16 cellular contexts compared by ENCODE assay signal in the genomic region with DNA sequence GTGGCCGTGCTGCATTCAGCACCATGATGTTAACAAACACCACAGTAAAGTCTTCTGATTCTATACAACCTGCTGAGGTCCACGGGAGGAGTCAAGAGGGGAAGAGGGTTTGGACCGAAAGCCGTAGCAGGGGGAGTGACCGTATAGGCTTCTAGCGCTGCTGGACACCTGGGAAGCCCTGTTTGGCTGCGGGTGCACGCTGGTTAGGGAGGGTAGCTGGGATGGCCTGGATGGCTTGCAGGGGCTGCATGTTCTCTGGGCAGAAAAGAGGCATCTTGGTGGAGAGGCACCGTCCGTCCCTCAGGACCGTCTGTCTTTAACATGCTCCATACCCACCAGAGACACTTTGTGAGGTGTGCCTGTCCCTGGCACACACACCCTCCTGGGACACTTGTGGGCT.
DNase-seq lines count a peak whose midpoint lies in the region; ATAC-seq and TF ChIP-seq lines count a peak whose summit lies in the region.
"Had no signal": no experiment of that assay in that cellular context is flagged by ENCODE, and none has a peak within 500 bp of the region (broad histone marks: within the 10 kb centered on the region; RNA-seq: fewer than 3 reads in every experiment).

No MANE protein-coding gene starts in this region.

- no peak for ATAC-seq in sciatic nerve
- ATAC-seq: HCT116 had no signal

- no peak overlapping the region for H3K27ac Mint-ChIP-seq in chondrocyte (ENCODE audit: unreplicated experiment)
- H3K27ac Mint-ChIP-seq: CD4-positive, alpha-beta memory T cell; H9 had no signal

- H3K4me1 ChIP-seq in uterus = no peaks in the 10 kb centered on the region

- DNase-seq in chondrocyte (ENCODE audit: low spot score) = peak; percentile 70
- peak; percentile 30 for DNase-seq in islet precursor cell
- peak; percentile 37 for DNase-seq in sciatic nerve (ENCODE audit: low spot score)
- DNase-seq in cerebellar cortex (ENCODE audit: low spot score) = no peak
- DNase-seq in uterus = no peak
- no peak for DNase-seq in NCI-H524 (lab: John Stamatoyannopoulos, UW)
- DNase-seq: C1 segment of cervical spinal cord; Calu3; CD4-positive, alpha-beta memory T cell; COR-L47; DMS53; DMS79 treated with DMSO at 0.1 percent for 48 hours; GF-D8; GM23248; H9 had no signal

- no peak for TF ChIP-seq POLR2A in uterus (IDR thresholded peaks at IDR 0.05)

- no peaks in the 10 kb centered on the region for H3K36me3 ChIP-seq in uterus

- H3K27me3 ChIP-seq in uterus = no peaks in the 10 kb centered on the region

- H3K4me3 Mint-ChIP-seq in chondrocyte (ENCODE audit: unreplicated experiment) = no peak overlapping the region
- H3K4me3 Mint-ChIP-seq: CD4-positive, alpha-beta memory T cell; H9 had no signal

- no peaks in the 10 kb centered on the region for H3K9me3 ChIP-seq in uterus

- H3K9me3 Mint-ChIP-seq in chondrocyte (ENCODE audit: low read depth) = peaks cover 10% of the 10 kb centered on the region

- intact Hi-C loops in sciatic nerve (cut with DNase I) = no loop called here
- intact Hi-C loops in uterus (cut with DNase I; ENCODE audit: low total_unique reads) = no loop called here

- H3K36me3 Mint-ChIP-seq in chondrocyte (ENCODE audit: low read depth) = no peaks in the 10 kb centered on the region
- H3K36me3 Mint-ChIP-seq: CD4-positive, alpha-beta memory T cell had no signal

- H3K4me1 Mint-ChIP-seq in chondrocyte (ENCODE audit: low read depth) = no peaks in the 10 kb centered on the region
- H3K4me1 Mint-ChIP-seq: CD4-positive, alpha-beta memory T cell had no signal

- no peak overlapping the region for H3K27ac ChIP-seq in uterus
- H3K27ac ChIP-seq: GM23248 had no signal

- H3K4me3 ChIP-seq in uterus = no peak overlapping the region
- H3K4me3 ChIP-seq: GM23248 had no signal

- TF ChIP-seq CTCF in chondrocyte (IDR thresholded peaks at IDR 0.05) = no peak
- TF ChIP-seq CTCF in uterus (IDR thresholded peaks at IDR 0.05) = no peak

- peaks cover 2% of the 10 kb centered on the region for H3K27me3 Mint-ChIP-seq in chondrocyte (ENCODE audit: low read depth)
- H3K27me3 Mint-ChIP-seq: CD4-positive, alpha-beta memory T cell had no signal

Comparison
In these comparisons a context has a peak if more than half of its experiments do, and no peak if none do; other contexts are left out.
1. DNase-seq: peak in chondrocyte (single experiment), islet precursor cell (single experiment) and sciatic nerve (single experiment); none in cerebellar cortex (single experiment), uterus (0 of 2) and NCI-H524 (0 of 2).